9 cellular contexts compared by ENCODE assay signal in genomic region chr10:72612203-72612826, GRCh38. TPM values are rescaled to one million over a fixed set of nuclear protein-coding genes. Genes with fewer than 3 reads are reported as not detected.
DNase-seq lines count a peak whose midpoint lies in the region; ATAC-seq and TF ChIP-seq lines count a peak whose summit lies in the region.
"Had no signal": no experiment of that assay in that cellular context is flagged by ENCODE, and none has a peak within 500 bp of the region (broad histone marks: within the 10 kb centered on the region; RNA-seq: fewer than 3 reads in every experiment).

No MANE protein-coding gene starts in this region.

- ATAC-seq in HG03039 (IDR thresholded peaks at IDR 0.05; ENCODE audit: unreplicated experiment) (no peak), HG03432 (IDR thresholded peaks at IDR 0.05; ENCODE audit: unreplicated experiment) (no peak), GM21786 (IDR thresholded peaks at IDR 0.05; ENCODE audit: unreplicated experiment) (no peak)
- ATAC-seq: activated CD4-positive, alpha-beta T cell treated with anti-CD3 and anti-CD28 coated beads for 36 hours had no signal

- no peak overlapping the region for H2AFZ ChIP-seq in smooth muscle cell (ENCODE audit: low read depth)

- H3K4me3 ChIP-seq in smooth muscle cell = no peak overlapping the region

- H3K4me2 ChIP-seq in smooth muscle cell = peak overlapping the region; percentile 52

- H3K36me3 ChIP-seq in smooth muscle cell (ENCODE audit: low read depth) = no peaks in the 10 kb centered on the region

- no peak for TF ChIP-seq CTCF in smooth muscle cell (IDR thresholded peaks at IDR 0.05; ENCODE audit: borderline replicate concordance, insufficient read depth, poor library complexity, severe bottlenecking)

- TF ChIP-seq RAD21 in Ishikawa (IDR thresholded peaks at IDR 0.05; ENCODE audit: low read depth) = no peak

- no peaks in the 10 kb centered on the region for H3K9me3 ChIP-seq in smooth muscle cell (replicated peaks; ENCODE audit: low read depth)

- WGBS in smooth muscle cell (ENCODE audit: low lambda C conversion rate) = 36% methylated on average over 3 of the region's 3 CpGs

- H3F3A ChIP-seq in smooth muscle cell (ENCODE audit: low read depth) = peaks cover 4% of the 10 kb centered on the region

- DNase-seq in NCI-H524 (lab: John Stamatoyannopoulos, UW) = peak; percentile 71 to 76
- peak; percentile 13 for DNase-seq in fibroblast of peridontal ligament (ENCODE audit: extremely low read depth)
- DNase-seq in smooth muscle cell (lab: John Stamatoyannopoulos, UW; ENCODE audit: unreplicated experiment) = no peak
- DNase-seq in HPDE6-E6E7 (ENCODE audit: extremely low spot score) = no peak
- DNase-seq: activated CD4-positive, alpha-beta T cell treated with anti-CD3 and anti-CD28 coated beads for 36 hours had no signal

- H3K9ac ChIP-seq in smooth muscle cell (ENCODE audit: low read depth) = no peak overlapping the region

- H4K20me1 ChIP-seq in smooth muscle cell (ENCODE audit: low read depth) = peaks cover 88% of the 10 kb centered on the region

- no peak overlapping the region for H3K27ac ChIP-seq in smooth muscle cell (ENCODE audit: low read depth)

- no peak for TF ChIP-seq EP300 in Ishikawa (IDR thresholded peaks at IDR 0.05; ENCODE audit: borderline replicate concordance)

- H3K27me3 ChIP-seq in smooth muscle cell (ENCODE audit: low read depth) = no peaks in the 10 kb centered on the region

- peaks cover 6% of the 10 kb centered on the region for H3K4me1 ChIP-seq in smooth muscle cell (ENCODE audit: low read depth)

- H3K79me2 ChIP-seq in smooth muscle cell (ENCODE audit: low read depth) = peaks cover 29% of the 10 kb centered on the region

TF ChIP-seq in Ishikawa, 13 proteins besides CTCF, POLR2A, EP300 and RAD21:
- 0 out of 2 replicates have a peak, but pooled peaks have one; percentile 30 for TF ChIP-seq TCF12 (IDR thresholded peaks at IDR 0.05; ENCODE audit: low read depth)
- no peak for TF ChIP-seq FOXM1 (IDR thresholded peaks at IDR 0.05; ENCODE audit: borderline replicate concordance, low read depth)
- TF ChIP-seq NFIC (IDR thresholded peaks at IDR 0.05) = peak; percentile 85
- TF ChIP-seq, protein P1, sequence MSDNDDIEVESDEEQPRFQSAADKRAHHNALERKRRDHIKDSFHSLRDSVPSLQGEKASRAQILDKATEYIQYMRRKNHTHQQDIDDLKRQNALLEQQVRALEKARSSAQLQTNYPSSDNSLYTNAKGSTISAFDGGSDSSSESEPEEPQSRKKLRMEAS (IDR thresholded peaks at IDR 0.05) = peak; percentile 22; the same call in 1 of the 2 replicates

RNA-seq across cellular contexts. Expression of gene MICU1, which starts 13.6 kb away (rescaled TPM):
- 35.0 and 40.0 TPM in 2 replicates for total RNA-seq in smooth muscle cell
- 30.7 and 35.1 TPM in 2 replicates for polyA plus RNA-seq in smooth muscle cell

Comparison
In these comparisons a context has a peak if more than half of its experiments do, and no peak if none do; other contexts are left out.
1. DNase-seq: peak in NCI-H524 (2 of 2) and fibroblast of peridontal ligament (single experiment); none in smooth muscle cell (single experiment) and HPDE6-E6E7 (single experiment).